In genomic region chr20:44491635-44492395, GRCh38 we compare ENCODE assay signal across 10 cellular contexts. TPM values are rescaled to one million over a fixed set of nuclear protein-coding genes. Genes with fewer than 3 reads are reported as not detected.
A peak's percentile ranks its signal among the peaks of the same experiment; 100 is the strongest.
DNase-seq lines count a peak whose midpoint lies in the region; ATAC-seq, FAIRE-seq and TF ChIP-seq lines count a peak whose summit lies in the region.
"Had no signal": no experiment of that assay in that cellular context is flagged by ENCODE, and none has a peak within 500 bp of the region (broad histone marks: within the 10 kb centered on the region; RNA-seq: fewer than 3 reads in every experiment).

No MANE protein-coding gene starts in this region.

- H3K9me3 ChIP-seq in GM12878 (replicated peaks; ENCODE audit: control insufficient read depth, insufficient read depth, low read length): no peaks in the 10 kb centered on the region
- no peaks in the 10 kb centered on the region for H3K9me3 ChIP-seq in lung (ENCODE audit: control insufficient read depth in 2 of 2, insufficient read depth in 1 of 2, low read length in 1 of 2)
- H3K9me3 ChIP-seq in transverse colon: no peaks in the 10 kb centered on the region
- H3K9me3 ChIP-seq: BLaER1 treated with 17β-estradiol and CSF1 and Interleukin-3, amounts not matched to agents 10 nM and 100 nM had no signal

- RAD21 ChIA-PET in GM12878 (lab: Charles Lee; ENCODE audit: unreplicated experiment): interaction anchor here (1.8 kb wide), 1 partner anchor 84 kb away, joined by 4 read pairs; no protein-coding TSS in a partner anchor

- no peaks in the 10 kb centered on the region for H3K9me3 Mint-ChIP-seq in activated naive CD4-positive, alpha-beta T cell treated with anti-CD3 and anti-CD28 coated beads, Interleukin-2, amount 50 U/mL, for 72 hours
- H3K9me3 Mint-ChIP-seq: IgD-negative memory B cell had no signal

- POLR2A ChIA-PET in GM12878 (lab: Charles Lee): no interaction called here

- H2AFZ ChIP-seq in GM12878 (ENCODE audit: control insufficient read depth, low read depth, low read length): no peak overlapping the region

- no peak for DNase-seq in activated naive CD4-positive, alpha-beta T cell treated with anti-CD3 and anti-CD28 coated beads, Interleukin-2, amount 50 U/mL, for 72 hours (ENCODE audit: low spot score in 2 of 2)
- DNase-seq in activated naive CD4-positive, alpha-beta T cell treated with Interleukin-2 at 50 U/mL for 16 hours: no peak
- no peak for DNase-seq in GM12878 (ENCODE audit: low read depth, low spot score)
- no peak for DNase-seq in lung (ENCODE audit: low spot score)
- DNase-seq in transverse colon: peak; percentile 20
- DNase-seq in inferior parietal cortex (ENCODE audit: extremely low spot score): no peak

- CTCF ChIA-PET in GM12878 (lab: Yijun Ruan, JAX): interaction anchor here (0.7 to 1.3 kb wide), 5 partner anchors 12 to 192 kb away, joined by 3 to 4 read pairs (median 3); no protein-coding TSS in a partner anchor

- H3K4me1 ChIP-seq in GM12878 (ENCODE audit: control insufficient read depth, insufficient read depth, low read length) (peaks cover 32% of the 10 kb centered on the region), lung (ENCODE audit: control insufficient read depth in 2 of 2, insufficient read depth in 2 of 2, low read length in 2 of 2) (peaks cover 1 to 15% of the 10 kb centered on the region in 2 donors), transverse colon (peaks cover 0 to 5% (median 0%) of the 10 kb centered on the region in 4 donors)

- FAIRE-seq in GM12878 (lab: Jason Lieb, UNC): no peak

- SMC1A ChIA-PET in GM12878 (lab: Charles Lee; ENCODE audit: uncharacterized antibody, unreplicated experiment): interaction anchor here (1.0 to 1.2 kb wide), 3 partner anchors 12 to 119 kb away, joined by 3 read pairs; no protein-coding TSS in a partner anchor

- H3K36me3 Mint-ChIP-seq in activated naive CD4-positive, alpha-beta T cell treated with anti-CD3 and anti-CD28 coated beads, Interleukin-2, amount 50 U/mL, for 72 hours: peaks cover 6 to 20% of the 10 kb centered on the region in 2 donors
- H3K36me3 Mint-ChIP-seq: IgD-negative memory B cell had no signal

- peak overlapping the region; percentile 61 to 95 for H3K27ac Mint-ChIP-seq in activated naive CD4-positive, alpha-beta T cell treated with anti-CD3 and anti-CD28 coated beads, Interleukin-2, amount 50 U/mL, for 72 hours

- no peak overlapping the region for H3K4me2 ChIP-seq in GM12878 (ENCODE audit: control insufficient read depth, insufficient read depth)
- H3K4me2 ChIP-seq: BLaER1 treated with 17β-estradiol and CSF1 and Interleukin-3, amounts not matched to agents 10 nM and 100 nM had no signal

- no peaks in the 10 kb centered on the region for H3K79me2 ChIP-seq in GM12878 (ENCODE audit: control insufficient read depth, insufficient read depth, low read length)

- in situ Hi-C loops in GM12878 (cut with MboI) (no loop called here), transverse colon (cut with MboI; ENCODE audit: low pct_ligation_motif_present in 1 of 4, low pct_unique_long_range_greater_than_20kb in 1 of 4, low sequenced_read_pairs in 3 of 4) (no loop called here)

- H3K4me3 ChIP-seq in GM12878: no peak overlapping the region
- no peak overlapping the region for H3K4me3 ChIP-seq in lung
- H3K4me3 ChIP-seq in transverse colon: no peak overlapping the region
- H3K4me3 ChIP-seq: BLaER1 treated with 17β-estradiol and CSF1 and Interleukin-3, amounts not matched to agents 10 nM and 100 nM had no signal

- intact Hi-C loops in GM12878 (cut with micrococcal nuclease; ENCODE audit: unreplicated experiment) (no loop called here), transverse colon (cut with DNase I; ENCODE audit: low total_unique reads) (no loop called here)

- TF ChIP-seq POLR2A in GM12878 (IDR thresholded peaks at IDR 0.05; ENCODE audit: low read depth, low read length) (no peak; the same call in 1 of the 2 replicates), transverse colon (IDR thresholded peaks at IDR 0.05) (no peak)

- TF ChIP-seq EP300 in GM12878 (IDR thresholded peaks at IDR 0.05; ENCODE audit: borderline replicate concordance in 1 of 2, control insufficient read depth in 1 of 2, low read depth in 2 of 2, low read length in 2 of 2): no peak
- no peak for TF ChIP-seq EP300 in transverse colon (IDR thresholded peaks at IDR 0.05; ENCODE audit: low read depth)

- WGBS in GM12878 (ENCODE audit: insufficient coverage, insufficient replicate concordance, low lambda C conversion rate, missing lambda C conversion rate): 87% methylated on average over 5 of the region's 5 CpGs
- 78 to 88% methylated on average over 5 of the region's 5 CpGs for WGBS in lung, 2 donors
- WGBS in transverse colon (ENCODE audit: low coverage in 1 of 2), 2 donors: 60 to 93% methylated on average over 2 to 5 of the region's 5 CpGs

- TF ChIP-seq RAD21 in GM12878 (IDR thresholded peaks at IDR 0.05; ENCODE audit: insufficient read depth, low read depth, low read length): no peak

- BruUV-seq in GM12878 (replicated peaks; lab: Mats Ljungman, UMichigan): TSS peak; percentile 31

- no peaks in the 10 kb centered on the region for H4K20me1 ChIP-seq in GM12878 (ENCODE audit: control insufficient read depth, insufficient read depth)

- H3K27me3 ChIP-seq in GM12878 (replicated peaks in 1 of 2; ENCODE audit: control insufficient read depth in 2 of 2, insufficient read depth in 2 of 2, low read length in 1 of 2) (no peaks in the 10 kb centered on the region), lung (ENCODE audit: control insufficient read depth, insufficient read depth) (no peaks in the 10 kb centered on the region), transverse colon (no peaks in the 10 kb centered on the region)
- H3K27me3 ChIP-seq: BLaER1 treated with 17β-estradiol and CSF1 and Interleukin-3, amounts not matched to agents 10 nM and 100 nM had no signal

- TF ChIP-seq CTCF in GM12878 (IDR thresholded peaks at IDR 0.05 in 2 of 3, conservative IDR thresholded peaks at IDR 0.05 in 1 of 3; ENCODE audit: control insufficient read depth in 2 of 3, extremely low read depth in 1 of 3, insufficient read depth in 1 of 3, low read depth in 3 of 3, low read length in 3 of 3) (no peak), lung (IDR thresholded peaks at IDR 0.05; ENCODE audit: control extremely low read depth, extremely low read depth) (no peak), transverse colon (IDR thresholded peaks at IDR 0.05) (no peak)

- peaks cover 7 to 31% of the 10 kb centered on the region in 2 experiments; a peak in 3 of 4 replicates for H3K36me3 ChIP-seq in GM12878 (ENCODE audit: control insufficient read depth in 2 of 2, insufficient read depth in 2 of 2, low read length in 1 of 2)
- H3K36me3 ChIP-seq in lung (ENCODE audit: control insufficient read depth in 2 of 2, insufficient read depth in 2 of 2, low read length in 2 of 2): peaks cover 24 to 46% of the 10 kb centered on the region in 2 donors
- peaks cover 0 to 81% (median 18%) of the 10 kb centered on the region in 4 donors for H3K36me3 ChIP-seq in transverse colon

- peak overlapping the region; percentile 47 for H3K27ac ChIP-seq in GM12878 (ENCODE audit: control insufficient read depth, insufficient read depth)
- peak overlapping the region; percentile 4 to 18 for H3K27ac ChIP-seq in lung (ENCODE audit: low read depth in 1 of 2, low read length in 1 of 2)
- H3K27ac ChIP-seq in transverse colon: peak overlapping the region; percentile 1 to 61 (median 20)

- no peak overlapping the region for H3K9ac ChIP-seq in GM12878 (ENCODE audit: control insufficient read depth, insufficient read depth, low read length)
- H3K9ac ChIP-seq: BLaER1 treated with 17β-estradiol and CSF1 and Interleukin-3, amounts not matched to agents 10 nM and 100 nM had no signal

- no peak for ATAC-seq in activated naive CD4-positive, alpha-beta T cell treated with anti-CD3 and anti-CD28 coated beads, Interleukin-2, amount 50 U/mL, for 72 hours
- ATAC-seq in GM12878 (no peak), lung (ENCODE audit: insufficient read depth, low FRiP score) (no peak), HG03378 (IDR thresholded peaks at IDR 0.05; ENCODE audit: unreplicated experiment) (no peak), GM19395 (IDR thresholded peaks at IDR 0.05; ENCODE audit: unreplicated experiment) (no peak)

RNA-seq across cellular contexts. Expression of gene TTPAL, which starts 16.1 kb away (rescaled TPM):
- 10 to 100 TPM in 1 of 2 donors, 1 to 10 TPM in 1; 7.5 to 15.4 TPM for total RNA-seq in activated naive CD4-positive, alpha-beta T cell treated with anti-CD3 and anti-CD28 coated beads, Interleukin-2, amount 50 U/mL, for 72 hours
- total RNA-seq in GM12878 (2013; cell fraction: nucleolus; rRNA removed): 6.5 TPM in 2 replicates
- total RNA-seq in GM12878 (2014; rRNA removed) (9.2 and 9.4 TPM in 2 replicates), GM12878 (2014; rRNA removed; fragmentation: Illumina TruSeq; extraction: Trizol) (9.2 and 9.3 TPM in 2 replicates), GM12878 (2021) (17.1 and 17.8 TPM in 2 replicates), lung (10 to 100 TPM in 1 of 2 donors, 1 to 10 TPM in 1; 7.0 to 13.8 TPM), transverse colon (10 to 100 TPM in 2 of 4 donors, 1 to 10 TPM in 2; 6.8 to 20.9 (median 9.2) TPM)
- polyA plus RNA-seq in GM12878 (2011; ENCODE audit: low read depth): 6.7 TPM
- polyA plus RNA-seq in GM12878 (2011; rRNA removed) (3.9 and 5.2 TPM in 2 replicates), GM12878 (2014; fragmentation: Illumina TruSeq; extraction: Trizol) (14.4 and 15.4 TPM in 2 replicates), GM12878 (2014; fragmentation: Nextera tagmentation; extraction: Ambion mirVana) (1 to 10 TPM; 4.0 to 4.3 TPM), GM12878 (2014; rRNA removed) (8.5 and 8.7 TPM in 2 replicates), GM12878 (2016; fragmentation: Nextera tagmentation; extraction: Ambion mirVana) (10 to 100 TPM; 19.7 to 24.0 TPM), lung (1 to 10 TPM; 3.2 to 5.4 TPM)
- polyA plus RNA-seq in GM12878 (2011; cell fraction: cytosol; rRNA removed): 4.3 and 4.8 TPM in 2 replicates
- 4.6 and 7.0 TPM in 2 replicates for polyA plus RNA-seq in GM12878 (2011; cell fraction: nucleus; rRNA removed)
- polyA plus RNA-seq in GM12878 (2012): 6.3 and 7.4 TPM in 2 replicates
- 6.1 and 8.4 TPM in 2 replicates for polyA minus RNA-seq in GM12878 (2011; rRNA and poly(A)+ RNA removed)
- 0.94 and 3.3 TPM in 2 replicates for polyA minus RNA-seq in GM12878 (2011; cell fraction: cytosol; rRNA and poly(A)+ RNA removed)
- polyA minus RNA-seq in GM12878 (2011; cell fraction: nucleus; rRNA and poly(A)+ RNA removed): 3.4 and 4.7 TPM in 2 replicates

RNA-seq across cellular contexts. Expression of gene SERINC3, which starts 30.1 kb away (rescaled TPM):
- 10 to 100 TPM; 58.2 to 59.8 TPM for total RNA-seq in activated naive CD4-positive, alpha-beta T cell treated with anti-CD3 and anti-CD28 coated beads, Interleukin-2, amount 50 U/mL, for 72 hours
- 55.2 and 56.0 TPM in 2 replicates for total RNA-seq in GM12878 (2013; cell fraction: nucleolus; rRNA removed)
- 24.5 and 31.5 TPM in 2 replicates for total RNA-seq in GM12878 (2014; rRNA removed)
- total RNA-seq in GM12878 (2014; rRNA removed; fragmentation: Illumina TruSeq; extraction: Trizol): 33.3 and 33.8 TPM in 2 replicates
- 35.0 and 35.3 TPM in 2 replicates for total RNA-seq in GM12878 (2021)
- 31.5 TPM for polyA plus RNA-seq in GM12878 (2011; ENCODE audit: low read depth)
- 88.7 and 96.8 TPM in 2 replicates for polyA plus RNA-seq in GM12878 (2011; rRNA removed)
- 108 and 110 TPM in 2 replicates for polyA plus RNA-seq in GM12878 (2011; cell fraction: cytosol; rRNA removed)
- 39.5 and 50.6 TPM in 2 replicates for polyA plus RNA-seq in GM12878 (2011; cell fraction: nucleus; rRNA removed)
- polyA plus RNA-seq in GM12878 (2012): 34.3 and 41.9 TPM in 2 replicates
- 39.8 and 41.9 TPM in 2 replicates for polyA plus RNA-seq in GM12878 (2014; fragmentation: Illumina TruSeq; extraction: Trizol)
- 10 to 100 TPM; 37.8 to 55.6 TPM for polyA plus RNA-seq in GM12878 (2014; fragmentation: Nextera tagmentation; extraction: Ambion mirVana)
- 31.8 and 34.0 TPM in 2 replicates for polyA plus RNA-seq in GM12878 (2014; rRNA removed)
- polyA plus RNA-seq in GM12878 (2016; fragmentation: Nextera tagmentation; extraction: Ambion mirVana): 10 to 100 TPM; 59.0 to 59.8 TPM
- polyA minus RNA-seq in GM12878 (2011; rRNA and poly(A)+ RNA removed): 242 and 250 TPM in 2 replicates
- polyA minus RNA-seq in GM12878 (2011; cell fraction: cytosol; rRNA and poly(A)+ RNA removed): 44.1 and 47.9 TPM in 2 replicates
- polyA minus RNA-seq in GM12878 (2011; cell fraction: nucleus; rRNA and poly(A)+ RNA removed): 23.2 and 23.7 TPM in 2 replicates
- total RNA-seq in lung: 10 to 100 TPM; 76.5 to 83.9 TPM
- polyA plus RNA-seq in lung: 10 to 100 TPM; 36.7 to 76.1 TPM
- 10 to 100 TPM; 19.3 to 85.7 (median 53.1) TPM for total RNA-seq in transverse colon
